22 cellular contexts compared by ENCODE assay signal in genomic region chr10:23055424-23056191, GRCh38. TPM values are rescaled to one million over a fixed set of nuclear protein-coding genes. Genes with fewer than 3 reads are reported as not detected.
DNase-seq lines count a peak whose midpoint lies in the region; ATAC-seq, FAIRE-seq and TF ChIP-seq lines count a peak whose summit lies in the region.
"Had no signal": no experiment of that assay in that cellular context is flagged by ENCODE, and none has a peak within 500 bp of the region (broad histone marks: within the 10 kb centered on the region; RNA-seq: fewer than 3 reads in every experiment).

No MANE protein-coding gene starts in this region.

- FAIRE-seq in K562 (lab: Jason Lieb, UNC): no peak

- peak overlapping the region in 1 of 2 experiments; percentile 68; a peak in 2 of 4 replicates for H3K9ac ChIP-seq in K562 (ENCODE audit: insufficient read depth in 1 of 2, low read depth in 2 of 2, low read length in 2 of 2)
- no peak overlapping the region for H3K9ac ChIP-seq in smooth muscle cell (ENCODE audit: low read depth)
- H3K9ac ChIP-seq: BLaER1 had no signal

- peak overlapping the region; percentile 82 for H3K27ac ChIP-seq in K562 (ENCODE audit: extremely low read depth, low read depth, low read length)
- H3K27ac ChIP-seq in smooth muscle cell (ENCODE audit: low read depth): no peak overlapping the region
- H3K27ac ChIP-seq in lower lobe of right lung: no peak overlapping the region
- H3K27ac ChIP-seq: BLaER1, esophagus squamous epithelium, gastroesophageal sphincter, uterus had no signal

- H3F3A ChIP-seq in smooth muscle cell (ENCODE audit: low read depth): no peaks in the 10 kb centered on the region

- H3K4me1 ChIP-seq in K562 (replicated peaks in 1 of 2; ENCODE audit: control insufficient read depth in 2 of 2, insufficient read depth in 2 of 2, low read length in 2 of 2) (peaks cover 6 to 55% of the 10 kb centered on the region in 2 experiments), smooth muscle cell (ENCODE audit: low read depth) (peaks cover 21% of the 10 kb centered on the region), lower lobe of right lung (no peaks in the 10 kb centered on the region)
- H3K4me1 ChIP-seq: BLaER1, gastroesophageal sphincter, uterus had no signal

- H3K9me3 ChIP-seq in K562 (replicated peaks; ENCODE audit: control insufficient read depth, insufficient read depth, low read depth, low read length) (no peaks in the 10 kb centered on the region), smooth muscle cell (replicated peaks; ENCODE audit: low read depth) (no peaks in the 10 kb centered on the region), lower lobe of right lung (no peaks in the 10 kb centered on the region)
- H3K9me3 ChIP-seq: uterus had no signal

- DNase-seq in NCI-H748 (lab: John Stamatoyannopoulos, UW; ENCODE audit: unreplicated experiment) (peak; percentile 25), NCI-H748 treated with DMSO at 0.1 percent for 48 hours (lab: John Stamatoyannopoulos, UW) (no peak), K562 (ENCODE audit: extremely low read depth in 1 of 4, low spot score in 3 of 4) (peak in 3 of 4 experiments; percentile 22 to 62 (median 42)), left kidney (ENCODE audit: low read depth, low spot score) (peak; percentile 56), smooth muscle cell (lab: John Stamatoyannopoulos, UW; ENCODE audit: unreplicated experiment) (no peak), left cardiac atrium (no peak), lower lobe of right lung (no peak)
- DNase-seq in activated CD8-positive, alpha-beta memory T cell treated with anti-CD3 and anti-CD28 coated beads, Interleukin-2, amount 50 U/mL, for 4 hours: no peak
- DNase-seq: activated CD4-positive, alpha-beta T cell treated with anti-CD3 and anti-CD28 coated beads, Interleukin-2, amount 10 ng/mL, durations not matched to agents 7 days and 5 days; effector memory CD4-positive, alpha-beta T cell; esophagus squamous epithelium; MM.1S; naive thymus-derived CD8-positive, alpha-beta T cell; NCI-H1930; NCI-H446; posterior cingulate gyrus; stimulated activated CD4-positive, alpha-beta T cell treated with anti-CD3 and anti-CD28 coated beads, Interleukin-2, amount 100 ng/mL, for 24 hours; T-helper 2 cell; uterus had no signal

- H4K20me1 ChIP-seq in K562 (replicated peaks; ENCODE audit: control insufficient read depth, insufficient read depth, low read length) (no peaks in the 10 kb centered on the region), smooth muscle cell (ENCODE audit: low read depth) (no peaks in the 10 kb centered on the region)
- H4K20me1 ChIP-seq: BLaER1 had no signal

- POLR2A ChIA-PET in K562 (lab: Yijun Ruan, JAX): interaction anchor here (0.6 to 2.5 kb wide), 17 partner anchors 8 to 1874 kb away, joined by 3 to 14 read pairs (median 4); no protein-coding TSS in a partner anchor

- no peak; the same call in 1 of the 2 replicates for TF ChIP-seq EP300 in K562 (IDR thresholded peaks at IDR 0.05; ENCODE audit: low read length)

- no peak for TF ChIP-seq CTCF in K562 (IDR thresholded peaks at IDR 0.05 in 2 of 3, conservative IDR thresholded peaks at IDR 0.05 in 1 of 3; ENCODE audit: insufficient read depth in 2 of 3, low read depth in 1 of 3, low read length in 3 of 3)
- no peak for TF ChIP-seq CTCF in smooth muscle cell (IDR thresholded peaks at IDR 0.05; ENCODE audit: borderline replicate concordance, insufficient read depth, poor library complexity, severe bottlenecking)
- no peak for TF ChIP-seq CTCF in lower lobe of right lung (IDR thresholded peaks at IDR 0.05)

- peak; percentile 100 for TF ChIP-seq POLR2A in K562 (conservative IDR thresholded peaks at IDR 0.05)

- H2AFZ ChIP-seq in K562 (ENCODE audit: low read depth, low read length): peak overlapping the region; percentile 90
- H2AFZ ChIP-seq in smooth muscle cell (ENCODE audit: low read depth): peak overlapping the region; percentile 65

- TF ChIP-seq RAD21 in K562 (CRISPR knock-in tag; conservative IDR thresholded peaks at IDR 0.05 in 1 of 2, IDR thresholded peaks at IDR 0.05 in 1 of 2): no peak

- no peaks in the 10 kb centered on the region for H3K36me3 ChIP-seq in K562 (ENCODE audit: control insufficient read depth, insufficient read depth, low read length)
- no peaks in the 10 kb centered on the region for H3K36me3 ChIP-seq in smooth muscle cell (ENCODE audit: low read depth)
- H3K36me3 ChIP-seq in lower lobe of right lung: no peaks in the 10 kb centered on the region
- H3K36me3 ChIP-seq: BLaER1, esophagus squamous epithelium, gastroesophageal sphincter, uterus had no signal

- TSS peak; percentile 99 for BruUV-seq in K562 (replicated peaks; lab: Mats Ljungman, UMichigan)

- in situ Hi-C loops in K562 (cut with MboI): no loop called here

- H3K79me2 ChIP-seq in K562 (ENCODE audit: control insufficient read depth, insufficient read depth, low read length) (no peaks in the 10 kb centered on the region), smooth muscle cell (ENCODE audit: low read depth) (no peaks in the 10 kb centered on the region)

- intact Hi-C loops in K562 (cut with micrococcal nuclease): loop anchor here (10.0 kb wide), 1 partner anchor 741 kb away; the partner anchor contains the start of gene COMMD3
- intact Hi-C loops in left cardiac atrium (cut with DNase I): no loop called here
- intact Hi-C loops in lower lobe of right lung (cut with DNase I): no loop called here

- 6% methylated on average over 7 of the region's 7 CpGs for WGBS in K562 (ENCODE audit: insufficient coverage, low coverage, missing lambda C conversion rate)
- WGBS in smooth muscle cell (ENCODE audit: low lambda C conversion rate): 26% methylated on average over 7 of the region's 7 CpGs

- H3K4me3 ChIP-seq in K562: no peak overlapping the region
- H3K4me3 ChIP-seq in smooth muscle cell: no peak overlapping the region
- no peak overlapping the region for H3K4me3 ChIP-seq in lower lobe of right lung
- H3K4me3 ChIP-seq: BLaER1, esophagus squamous epithelium, gastroesophageal sphincter, uterus had no signal

- ATAC-seq in K562 (peak; percentile 75), left cardiac atrium (no peak), lower lobe of right lung (no peak)
- ATAC-seq: gastroesophageal sphincter; naive thymus-derived CD8-positive, alpha-beta T cell; stimulated activated effector memory CD8-positive, alpha-beta T cell treated with anti-CD3 and anti-CD28 coated beads, Interleukin-12 subunit alpha, Interleukin-12 subunit beta, amount 100 ng/mL, for 72 hours had no signal

- CTCF ChIA-PET in K562 (lab: Yijun Ruan, JAX; ENCODE audit: low intra/inter-chr PET ratio): no interaction called here

- H3K4me2 ChIP-seq in K562 (ENCODE audit: insufficient read depth, low read length): no peak overlapping the region
- H3K4me2 ChIP-seq in smooth muscle cell: peak overlapping the region; percentile 46
- H3K4me2 ChIP-seq: BLaER1 had no signal

- H3K27me3 ChIP-seq in K562 (ENCODE audit: control insufficient read depth in 2 of 2, insufficient read depth in 2 of 2, low read length in 2 of 2) (no peaks in the 10 kb centered on the region), smooth muscle cell (ENCODE audit: low read depth) (no peaks in the 10 kb centered on the region), lower lobe of right lung (ENCODE audit: low read depth) (no peaks in the 10 kb centered on the region)
- H3K27me3 ChIP-seq: BLaER1, gastroesophageal sphincter, uterus had no signal

- H3K9me1 ChIP-seq in K562 (ENCODE audit: control insufficient read depth, insufficient read depth, low read length): no peaks in the 10 kb centered on the region

TF ChIP-seq in K562, 482 proteins besides CTCF, POLR2A, EP300 and RAD21 (continues in another document):
- no peak for TF ChIP-seq ATF1 (CRISPR knock-in tag; IDR thresholded peaks at IDR 0.05)
- TF ChIP-seq ATF1 (tag; IDR thresholded peaks at IDR 0.05): no peak
- TF ChIP-seq ZNF143 (CRISPR knock-in tag; IDR thresholded peaks at IDR 0.05): peak; percentile 48; the same call in 1 of the 2 replicates
- peak; percentile 99 for TF ChIP-seq PML (IDR thresholded peaks at IDR 0.05; ENCODE audit: low read length)
- TF ChIP-seq ZNF280A (IDR thresholded peaks at IDR 0.05; ENCODE audit: low read depth, partially characterized antibody): no peak

RNA-seq across cellular contexts. Expression of gene MSRB2, which starts 39.8 kb away (rescaled TPM):
- 3.1 and 3.8 TPM in 2 replicates for total RNA-seq in K562 (2011; cell fraction: chromatin; rRNA removed; ENCODE audit: low replicate concordance)
- 1.4 and 3.0 TPM in 2 replicates for total RNA-seq in K562 (2011; cell fraction: nucleolus; rRNA removed)
- total RNA-seq in K562 (2011; cell fraction: nucleoplasm; rRNA removed): 1.5 and 2.7 TPM in 2 replicates
- 7.9 and 10.7 TPM in 2 replicates for total RNA-seq in K562 (2014; rRNA removed)
- total RNA-seq in K562 (2014; rRNA removed; fragmentation: Illumina TruSeq; extraction: Trizol): 3.6 and 5.5 TPM in 2 replicates
- 4.4 and 6.1 TPM in 2 replicates for total RNA-seq in K562 (2015; rRNA removed; fragmentation: Illumina TruSeq; extraction: Trizol)
- total RNA-seq in K562 (2021): 9.5 and 10.0 TPM in 2 replicates
- 18.9 and 22.3 TPM in 2 replicates for polyA plus RNA-seq in K562 (2011; rRNA removed)
- polyA plus RNA-seq in K562 (2011; cell fraction: cytosol; rRNA removed): 6.7 and 8.2 TPM in 2 replicates
- 7.8 and 10.8 TPM in 2 replicates for polyA plus RNA-seq in K562 (2011; cell fraction: nucleus; rRNA removed)
- 15.3 and 31.8 TPM in 2 replicates for polyA plus RNA-seq in K562 (2012)
- 3.4 and 6.7 TPM in 2 replicates for polyA plus RNA-seq in K562 (2014; fragmentation: Illumina TruSeq; extraction: Trizol)
- polyA plus RNA-seq in K562 (2014; fragmentation: Nextera tagmentation; extraction: Ambion mirVana): 1 to 10 TPM; 1.5 to 2.0 TPM
- polyA plus RNA-seq in K562 (2014; rRNA removed): 5.9 and 8.3 TPM in 2 replicates
- 3.4 and 4.4 TPM in 2 replicates for polyA minus RNA-seq in K562 (2011; rRNA and poly(A)+ RNA removed)
- 1.5 and 2.2 TPM in 2 replicates for polyA minus RNA-seq in K562 (2011; cell fraction: cytosol; rRNA and poly(A)+ RNA removed)
- 1.1 and 1.2 TPM in 2 replicates for polyA minus RNA-seq in K562 (2011; cell fraction: nucleus; rRNA and poly(A)+ RNA removed)
- total RNA-seq in smooth muscle cell: 9.4 and 21.5 TPM in 2 replicates
- polyA plus RNA-seq in smooth muscle cell: 64.0 and 70.9 TPM in 2 replicates
- 100 to 1,000 TPM in 1 of 2 donors, 10 to 100 TPM in 1; 99.7 to 100 TPM for total RNA-seq in left cardiac atrium
- total RNA-seq in lower lobe of right lung: 17.9 TPM

Comparison
In these comparisons a context has a peak if more than half of its experiments do, and no peak if none do; other contexts are left out.
1. DNase-seq: peak in NCI-H748 (single experiment), K562 (3 of 4) and left kidney (single experiment); none in NCI-H748 treated with DMSO at 0.1 percent for 48 hours (single experiment), smooth muscle cell (single experiment), left cardiac atrium (single experiment), activated CD8-positive, alpha-beta memory T cell treated with anti-CD3 and anti-CD28 coated beads, Interleukin-2, amount 50 U/mL, for 4 hours (single experiment) and lower lobe of right lung (single experiment).